In the genomic region with DNA sequence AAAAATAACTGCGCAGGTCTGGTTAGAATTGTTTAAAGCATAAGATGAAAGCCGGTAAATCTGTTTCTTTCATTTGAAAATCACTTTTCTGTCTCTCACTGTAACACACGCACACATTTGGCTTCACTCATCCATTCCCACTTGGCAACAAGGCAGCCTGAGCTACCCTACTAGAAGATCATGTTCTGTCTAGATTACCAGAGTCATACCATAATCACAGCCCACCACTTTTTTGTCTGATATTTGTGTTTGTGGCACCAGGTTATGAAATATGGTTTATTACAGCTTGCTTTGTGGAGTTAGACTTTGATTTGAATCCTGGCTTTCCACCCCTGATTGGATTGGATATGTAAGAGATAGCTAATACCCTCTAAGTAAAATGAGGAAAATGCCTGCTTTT, we compare ENCODE assay signal across 8 cellular contexts. TPM values are rescaled to one million over a fixed set of nuclear protein-coding genes. Genes with fewer than 3 reads are reported as not detected.
A peak's percentile ranks its signal among the peaks of the same experiment; 100 is the strongest.
DNase-seq lines count a peak whose midpoint lies in the region; ATAC-seq and TF ChIP-seq lines count a peak whose summit lies in the region.

No MANE protein-coding gene starts in this region.

- H3K36me3 Mint-ChIP-seq in activated T-helper 2 cell treated with anti-CD3 and anti-CD28 coated beads, Interferon-gamma antibody, Interleukin-2, Interleukin-4, amounts not matched to agents 10 μg/mL and 5 μg/mL and 100 μg/mL, durations not matched to agents 14 hours and 24 hours and 36 hours (ENCODE audit: low read depth), result peaks cover 33% of the 10 kb centered on the region

- peak overlapping the region; percentile 2 for H3K27ac Mint-ChIP-seq in activated T-helper 2 cell treated with anti-CD3 and anti-CD28 coated beads, Interferon-gamma antibody, Interleukin-2, Interleukin-4, amounts not matched to agents 10 μg/mL and 5 μg/mL and 100 μg/mL, durations not matched to agents 14 hours and 24 hours and 36 hours

- TF ChIP-seq POLR2A in heart left ventricle (IDR thresholded peaks at IDR 0.05) (no peak), transverse colon (IDR thresholded peaks at IDR 0.05) (no peak)

- H3K4me3 ChIP-seq in heart left ventricle, result peak overlapping the region in 9 of 12 donors; percentile 77 to 99 (median 94)
- peak overlapping the region; percentile 96 for H3K4me3 ChIP-seq in iPS-20b (ENCODE audit: low read length)
- H3K4me3 ChIP-seq in transverse colon, result no peak overlapping the region

- H3K4me1 Mint-ChIP-seq in activated T-helper 2 cell treated with anti-CD3 and anti-CD28 coated beads, Interferon-gamma antibody, Interleukin-2, Interleukin-4, amounts not matched to agents 10 μg/mL and 5 μg/mL and 100 μg/mL, durations not matched to agents 14 hours and 24 hours and 36 hours (ENCODE audit: low read depth), result peaks cover 39% of the 10 kb centered on the region

- peak overlapping the region; percentile 98; the same call in 1 of the 2 replicates for H3K9ac ChIP-seq in iPS-20b (ENCODE audit: low read depth, low read length)

- in situ Hi-C loops in transverse colon (cut with MboI; ENCODE audit: low pct_ligation_motif_present in 1 of 4, low pct_unique_long_range_greater_than_20kb in 1 of 4, low sequenced_read_pairs in 3 of 4), result loop anchor here in 2 of 4 donors (10.0 kb wide), 2 partner anchors 52 to 72 kb away; a partner anchor contains a TSS

- no peaks in the 10 kb centered on the region for H3K27me3 Mint-ChIP-seq in activated T-helper 2 cell treated with anti-CD3 and anti-CD28 coated beads, Interferon-gamma antibody, Interleukin-2, Interleukin-4, amounts not matched to agents 10 μg/mL and 5 μg/mL and 100 μg/mL, durations not matched to agents 14 hours and 24 hours and 36 hours (ENCODE audit: low read depth)

- DNase-seq in heart left ventricle (no peak), Right ventricle myocardium inferior (ENCODE audit: missing footprints) (no peak), transverse colon (no peak), NCI-H748 (lab: John Stamatoyannopoulos, UW; ENCODE audit: unreplicated experiment) (no peak)
- DNase-seq in activated T-helper 2 cell treated with anti-CD3 and anti-CD28 coated beads, Interferon-gamma antibody, Interleukin-2, Interleukin-4, amounts not matched to agents 10 μg/mL and 5 μg/mL and 100 μg/mL, durations not matched to agents 14 hours and 24 hours and 36 hours (ENCODE audit: low spot score), result no peak
- no peak for DNase-seq in stimulated activated naive CD4-positive, alpha-beta T cell treated with Interleukin-2 at 50 U/mL for 16 hours (lab: John Stamatoyannopoulos, UW)
- no peak for DNase-seq in effector CD8-positive, alpha-beta T cell (lab: John Stamatoyannopoulos, UW)

- TF ChIP-seq CTCF in heart left ventricle (IDR thresholded peaks at IDR 0.05) (no peak), transverse colon (IDR thresholded peaks at IDR 0.05) (no peak)

- peak overlapping the region; percentile 98 for H3K4me3 Mint-ChIP-seq in activated T-helper 2 cell treated with anti-CD3 and anti-CD28 coated beads, Interferon-gamma antibody, Interleukin-2, Interleukin-4, amounts not matched to agents 10 μg/mL and 5 μg/mL and 100 μg/mL, durations not matched to agents 14 hours and 24 hours and 36 hours (ENCODE audit: low read depth)

- H3K27ac ChIP-seq in heart left ventricle, result peak overlapping the region; percentile 3 to 99 (median 96)
- no peak overlapping the region for H3K27ac ChIP-seq in iPS-20b (ENCODE audit: low read length)
- H3K27ac ChIP-seq in transverse colon, result peak overlapping the region; percentile 13 to 98 (median 40)

- H3K9me3 Mint-ChIP-seq in activated T-helper 2 cell treated with anti-CD3 and anti-CD28 coated beads, Interferon-gamma antibody, Interleukin-2, Interleukin-4, amounts not matched to agents 10 μg/mL and 5 μg/mL and 100 μg/mL, durations not matched to agents 14 hours and 24 hours and 36 hours, result no peaks in the 10 kb centered on the region

- H3K4me1 ChIP-seq in heart left ventricle (peaks cover 0 to 74% (median 40%) of the 10 kb centered on the region in 12 donors), iPS-20b (ENCODE audit: insufficient read depth, low read length) (peaks cover 27% of the 10 kb centered on the region), transverse colon (peaks cover 12 to 53% (median 44%) of the 10 kb centered on the region in 4 donors)

- WGBS in heart left ventricle, 4 donors, result 54 to 71% (median 66%) methylated on average over 3 of the region's 3 CpGs
- 90 to 92% methylated on average over 3 of the region's 3 CpGs for WGBS in transverse colon (ENCODE audit: low coverage in 1 of 2), 2 donors

- H3K27me3 ChIP-seq in heart left ventricle, result no peaks in the 10 kb centered on the region
- no peaks in the 10 kb centered on the region for H3K27me3 ChIP-seq in iPS-20b (ENCODE audit: insufficient read depth, low read length)
- H3K27me3 ChIP-seq in transverse colon, result no peaks in the 10 kb centered on the region

- no peaks in the 10 kb centered on the region for H3K36me3 ChIP-seq in heart left ventricle
- peaks cover 7% of the 10 kb centered on the region for H3K36me3 ChIP-seq in iPS-20b (ENCODE audit: insufficient read depth, low read depth, low read length)
- H3K36me3 ChIP-seq in transverse colon, result no peaks in the 10 kb centered on the region

- intact Hi-C loops in heart left ventricle (cut with DNase I), result loop anchor here in 1 of 10 donors (10.0 kb wide), 1 partner anchor 58 kb away; no protein-coding TSS in a partner anchor
- intact Hi-C loops in Right ventricle myocardium inferior (cut with DNase I), result loop anchor here (10.0 kb wide), 1 partner anchor 118 kb away; no protein-coding TSS in a partner anchor
- intact Hi-C loops in activated T-helper 2 cell treated with anti-CD3 and anti-CD28 coated beads, Interferon-gamma antibody, Interleukin-2, Interleukin-4, amounts not matched to agents 10 μg/mL and 5 μg/mL and 100 μg/mL, durations not matched to agents 14 hours and 24 hours and 36 hours (cut with micrococcal nuclease), result no loop called here
- intact Hi-C loops in transverse colon (cut with DNase I; ENCODE audit: low total_unique reads), result no loop called here

- H3K9me3 ChIP-seq in heart left ventricle, result no peaks in the 10 kb centered on the region
- no peaks in the 10 kb centered on the region for H3K9me3 ChIP-seq in iPS-20b (ENCODE audit: insufficient read depth, low read depth, low read length)
- no peaks in the 10 kb centered on the region for H3K9me3 ChIP-seq in transverse colon

- no peak for TF ChIP-seq EP300 in transverse colon (IDR thresholded peaks at IDR 0.05; ENCODE audit: low read depth)

- no peak for ATAC-seq in heart left ventricle
- no peak for ATAC-seq in Right ventricle myocardium inferior

RNA-seq across cellular contexts. Expression of a gene that starts 2.2 kb away (rescaled TPM):
- total RNA-seq in heart left ventricle, result 10 to 100 TPM; 71.8 to 87.1 (median 77.3) TPM
- polyA plus RNA-seq in heart left ventricle, result 10 to 100 TPM; 28.6 to 70.0 TPM
- total RNA-seq in Right ventricle myocardium inferior, result 85.0 TPM
- 57.4 and 59.0 TPM in 2 replicates for total RNA-seq in activated T-helper 2 cell treated with anti-CD3 and anti-CD28 coated beads, Interferon-gamma antibody, Interleukin-2, Interleukin-4, amounts not matched to agents 10 μg/mL and 5 μg/mL and 100 μg/mL, durations not matched to agents 14 hours and 24 hours and 36 hours
- 100 to 1,000 TPM in 1 of 4 donors, 10 to 100 TPM in 3; 24.3 to 110 (median 61.0) TPM for total RNA-seq in transverse colon

RNA-seq across cellular contexts. Expression of a gene that starts 53.4 kb away (rescaled TPM):
- total RNA-seq in heart left ventricle (100 to 1,000 TPM in 2 of 9 donors, 10 to 100 TPM in 7; 70.8 to 126 (median 87.6) TPM), Right ventricle myocardium inferior (65.5 TPM), transverse colon (100 to 1,000 TPM in 2 of 4 donors, 10 to 100 TPM in 2; 50.7 to 110 (median 88.0) TPM)
- polyA plus RNA-seq in heart left ventricle, result 10 to 100 TPM; 13.0 to 57.4 TPM
- total RNA-seq in activated T-helper 2 cell treated with anti-CD3 and anti-CD28 coated beads, Interferon-gamma antibody, Interleukin-2, Interleukin-4, amounts not matched to agents 10 μg/mL and 5 μg/mL and 100 μg/mL, durations not matched to agents 14 hours and 24 hours and 36 hours, result 143 and 156 TPM in 2 replicates

Comparison
In these comparisons a context has a peak if more than half of its experiments do, and no peak if none do; other contexts are left out.
1. H3K4me3 ChIP-seq: peak in heart left ventricle (9 of 12) and iPS-20b (single experiment); none in transverse colon (0 of 4).